1 cellular context compared by ENCODE assay signal in the genomic region with DNA sequence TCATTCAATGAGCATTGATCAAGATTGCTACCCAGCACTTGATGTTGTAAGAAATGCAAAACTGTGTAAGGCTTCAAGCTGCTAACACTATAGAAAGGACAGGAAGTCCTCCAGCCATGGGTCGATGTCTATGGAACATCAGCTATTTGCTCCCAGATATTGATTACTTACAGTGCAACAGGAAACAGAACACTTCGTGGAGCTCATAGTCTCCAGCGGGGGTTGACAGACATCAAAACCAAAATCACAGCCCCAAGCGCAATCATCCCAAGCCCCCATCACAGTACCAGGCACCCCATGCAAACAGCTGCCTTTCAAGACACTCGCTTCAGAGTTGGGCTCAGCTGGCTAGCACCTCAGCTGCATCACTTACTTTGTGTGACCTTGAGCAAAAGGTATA.
TF ChIP-seq lines count a peak whose summit lies in the region.

No MANE protein-coding gene starts in this region.

TF ChIP-seq in HepG2, 621 proteins besides CTCF, POLR2A, EP300 and RAD21 (continued from another document and continues in another):
- TF ChIP-seq PRPF4 (IDR thresholded peaks at IDR 0.05; ENCODE audit: low read depth, low read length, poor library complexity, severe bottlenecking) (no peak), YY1 (IDR thresholded peaks at IDR 0.05; ENCODE audit: insufficient read depth, insufficient replicate concordance, low read depth, low read length) (no peak), ARID4A (CRISPR knock-in tag; IDR thresholded peaks at IDR 0.05; ENCODE audit: borderline replicate concordance) (no peak), PLRG1 (conservative IDR thresholded peaks at IDR 0.05) (no peak), MLXIP (CRISPR knock-in tag; IDR thresholded peaks at IDR 0.05; ENCODE audit: borderline replicate concordance) (no peak), ZNF737 (CRISPR knock-in tag; IDR thresholded peaks at IDR 0.05; ENCODE audit: borderline replicate concordance) (no peak), NFKBIZ (CRISPR knock-in tag; IDR thresholded peaks at IDR 0.05) (no peak), POGK (CRISPR knock-in tag; conservative IDR thresholded peaks at IDR 0.05) (no peak), LCORL (IDR thresholded peaks at IDR 0.05) (no peak), LCORL (CRISPR knock-in tag; IDR thresholded peaks at IDR 0.05) (peak; percentile 79), FOSL1 (CRISPR knock-in tag; IDR thresholded peaks at IDR 0.05; ENCODE audit: borderline replicate concordance) (no peak), NFIC (IDR thresholded peaks at IDR 0.05; ENCODE audit: low read length) (peak; percentile 42; the same call in 1 of the 2 replicates), ZNF567 (CRISPR knock-in tag; IDR thresholded peaks at IDR 0.05; ENCODE audit: borderline replicate concordance) (no peak), ZNF205 (CRISPR knock-in tag; IDR thresholded peaks at IDR 0.05) (no peak), ZNF768 (CRISPR knock-in tag; IDR thresholded peaks at IDR 0.05) (no peak), CSRNP1 (CRISPR knock-in tag; IDR thresholded peaks at IDR 0.05) (no peak), SIN3B (IDR thresholded peaks at IDR 0.05; ENCODE audit: low read length) (no peak), MTF2 (CRISPR knock-in tag; IDR thresholded peaks at IDR 0.05; ENCODE audit: borderline replicate concordance) (no peak), ZNF264 (CRISPR knock-in tag; IDR thresholded peaks at IDR 0.05) (no peak), POGZ (CRISPR knock-in tag; IDR thresholded peaks at IDR 0.05) (peak; percentile 50; the same call in 1 of the 2 replicates), ZKSCAN1 (IDR thresholded peaks at IDR 0.05; ENCODE audit: low read length) (no peak), PHB2 (IDR thresholded peaks at IDR 0.05; ENCODE audit: partially characterized antibody) (no peak), ATAD3A (CRISPR knock-in tag; IDR thresholded peaks at IDR 0.05) (no peak), MTA3 (CRISPR knock-in tag; IDR thresholded peaks at IDR 0.05) (no peak)
- TF ChIP-seq, protein P1, sequence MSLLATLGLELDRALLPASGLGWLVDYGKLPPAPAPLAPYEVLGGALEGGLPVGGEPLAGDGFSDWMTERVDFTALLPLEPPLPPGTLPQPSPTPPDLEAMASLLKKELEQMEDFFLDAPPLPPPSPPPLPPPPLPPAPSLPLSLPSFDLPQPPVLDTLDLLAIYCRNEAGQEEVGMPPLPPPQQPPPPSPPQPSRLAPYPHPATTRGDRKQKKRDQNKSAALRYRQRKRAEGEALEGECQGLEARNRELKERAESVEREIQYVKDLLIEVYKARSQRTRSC (CRISPR knock-in tag; IDR thresholded peaks at IDR 0.05; ENCODE audit: low read depth): no peak
- TF ChIP-seq, protein P2, sequence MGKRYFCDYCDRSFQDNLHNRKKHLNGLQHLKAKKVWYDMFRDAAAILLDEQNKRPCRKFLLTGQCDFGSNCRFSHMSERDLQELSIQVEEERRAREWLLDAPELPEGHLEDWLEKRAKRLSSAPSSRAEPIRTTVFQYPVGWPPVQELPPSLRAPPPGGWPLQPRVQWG (CRISPR knock-in tag; IDR thresholded peaks at IDR 0.05; ENCODE audit: borderline replicate concordance, low read depth): no peak
- TF ChIP-seq, protein P3, sequence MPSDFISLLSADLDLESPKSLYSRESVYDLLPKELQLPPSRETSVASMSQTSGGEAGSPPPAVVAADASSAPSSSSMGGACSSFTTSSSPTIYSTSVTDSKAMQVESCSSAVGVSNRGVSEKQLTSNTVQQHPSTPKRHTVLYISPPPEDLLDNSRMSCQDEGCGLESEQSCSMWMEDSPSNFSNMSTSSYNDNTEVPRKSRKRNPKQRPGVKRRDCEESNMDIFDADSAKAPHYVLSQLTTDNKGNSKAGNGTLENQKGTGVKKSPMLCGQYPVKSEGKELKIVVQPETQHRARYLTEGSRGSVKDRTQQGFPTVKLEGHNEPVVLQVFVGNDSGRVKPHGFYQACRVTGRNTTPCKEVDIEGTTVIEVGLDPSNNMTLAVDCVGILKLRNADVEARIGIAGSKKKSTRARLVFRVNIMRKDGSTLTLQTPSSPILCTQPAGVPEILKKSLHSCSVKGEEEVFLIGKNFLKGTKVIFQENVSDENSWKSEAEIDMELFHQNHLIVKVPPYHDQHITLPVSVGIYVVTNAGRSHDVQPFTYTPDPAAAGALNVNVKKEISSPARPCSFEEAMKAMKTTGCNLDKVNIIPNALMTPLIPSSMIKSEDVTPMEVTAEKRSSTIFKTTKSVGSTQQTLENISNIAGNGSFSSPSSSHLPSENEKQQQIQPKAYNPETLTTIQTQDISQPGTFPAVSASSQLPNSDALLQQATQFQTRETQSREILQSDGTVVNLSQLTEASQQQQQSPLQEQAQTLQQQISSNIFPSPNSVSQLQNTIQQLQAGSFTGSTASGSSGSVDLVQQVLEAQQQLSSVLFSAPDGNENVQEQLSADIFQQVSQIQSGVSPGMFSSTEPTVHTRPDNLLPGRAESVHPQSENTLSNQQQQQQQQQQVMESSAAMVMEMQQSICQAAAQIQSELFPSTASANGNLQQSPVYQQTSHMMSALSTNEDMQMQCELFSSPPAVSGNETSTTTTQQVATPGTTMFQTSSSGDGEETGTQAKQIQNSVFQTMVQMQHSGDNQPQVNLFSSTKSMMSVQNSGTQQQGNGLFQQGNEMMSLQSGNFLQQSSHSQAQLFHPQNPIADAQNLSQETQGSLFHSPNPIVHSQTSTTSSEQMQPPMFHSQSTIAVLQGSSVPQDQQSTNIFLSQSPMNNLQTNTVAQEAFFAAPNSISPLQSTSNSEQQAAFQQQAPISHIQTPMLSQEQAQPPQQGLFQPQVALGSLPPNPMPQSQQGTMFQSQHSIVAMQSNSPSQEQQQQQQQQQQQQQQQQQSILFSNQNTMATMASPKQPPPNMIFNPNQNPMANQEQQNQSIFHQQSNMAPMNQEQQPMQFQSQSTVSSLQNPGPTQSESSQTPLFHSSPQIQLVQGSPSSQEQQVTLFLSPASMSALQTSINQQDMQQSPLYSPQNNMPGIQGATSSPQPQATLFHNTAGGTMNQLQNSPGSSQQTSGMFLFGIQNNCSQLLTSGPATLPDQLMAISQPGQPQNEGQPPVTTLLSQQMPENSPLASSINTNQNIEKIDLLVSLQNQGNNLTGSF (CRISPR knock-in tag; IDR thresholded peaks at IDR 0.05): no peak
- TF ChIP-seq, protein P4, sequence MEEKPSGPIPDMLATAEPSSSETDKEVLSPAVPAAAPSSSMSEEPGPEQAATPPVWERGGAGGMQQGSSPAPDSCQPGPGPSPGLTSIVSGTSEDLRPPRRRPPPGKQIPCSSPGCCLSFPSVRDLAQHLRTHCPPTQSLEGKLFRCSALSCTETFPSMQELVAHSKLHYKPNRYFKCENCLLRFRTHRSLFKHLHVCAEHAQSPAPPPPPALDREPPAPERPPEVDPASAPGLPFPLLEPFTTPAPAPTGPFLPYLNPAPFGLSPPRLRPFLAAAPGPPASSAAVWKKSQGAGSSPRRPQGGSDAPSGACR (CRISPR knock-in tag; IDR thresholded peaks at IDR 0.05): no peak
- TF ChIP-seq, protein P5, sequence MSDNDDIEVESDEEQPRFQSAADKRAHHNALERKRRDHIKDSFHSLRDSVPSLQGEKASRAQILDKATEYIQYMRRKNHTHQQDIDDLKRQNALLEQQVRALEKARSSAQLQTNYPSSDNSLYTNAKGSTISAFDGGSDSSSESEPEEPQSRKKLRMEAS (IDR thresholded peaks at IDR 0.05): 0 out of 2 replicates have a peak, but pooled peaks have one; percentile 18
- TF ChIP-seq, protein P6, sequence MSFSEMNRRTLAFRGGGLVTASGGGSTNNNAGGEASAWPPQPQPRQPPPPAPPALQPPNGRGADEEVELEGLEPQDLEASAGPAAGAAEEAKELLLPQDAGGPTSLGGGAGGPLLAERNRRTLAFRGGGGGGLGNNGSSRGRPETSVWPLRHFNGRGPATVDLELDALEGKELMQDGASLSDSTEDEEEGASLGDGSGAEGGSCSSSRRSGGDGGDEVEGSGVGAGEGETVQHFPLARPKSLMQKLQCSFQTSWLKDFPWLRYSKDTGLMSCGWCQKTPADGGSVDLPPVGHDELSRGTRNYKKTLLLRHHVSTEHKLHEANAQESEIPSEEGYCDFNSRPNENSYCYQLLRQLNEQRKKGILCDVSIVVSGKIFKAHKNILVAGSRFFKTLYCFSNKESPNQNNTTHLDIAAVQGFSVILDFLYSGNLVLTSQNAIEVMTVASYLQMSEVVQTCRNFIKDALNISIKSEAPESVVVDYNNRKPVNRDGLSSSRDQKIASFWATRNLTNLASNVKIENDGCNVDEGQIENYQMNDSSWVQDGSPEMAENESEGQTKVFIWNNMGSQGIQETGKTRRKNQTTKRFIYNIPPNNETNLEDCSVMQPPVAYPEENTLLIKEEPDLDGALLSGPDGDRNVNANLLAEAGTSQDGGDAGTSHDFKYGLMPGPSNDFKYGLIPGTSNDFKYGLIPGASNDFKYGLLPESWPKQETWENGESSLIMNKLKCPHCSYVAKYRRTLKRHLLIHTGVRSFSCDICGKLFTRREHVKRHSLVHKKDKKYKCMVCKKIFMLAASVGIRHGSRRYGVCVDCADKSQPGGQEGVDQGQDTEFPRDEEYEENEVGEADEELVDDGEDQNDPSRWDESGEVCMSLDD (CRISPR knock-in tag; IDR thresholded peaks at IDR 0.05; ENCODE audit: borderline replicate concordance): no peak
